ENCODE assay signal across 6 cellular contexts in the genomic region with DNA sequence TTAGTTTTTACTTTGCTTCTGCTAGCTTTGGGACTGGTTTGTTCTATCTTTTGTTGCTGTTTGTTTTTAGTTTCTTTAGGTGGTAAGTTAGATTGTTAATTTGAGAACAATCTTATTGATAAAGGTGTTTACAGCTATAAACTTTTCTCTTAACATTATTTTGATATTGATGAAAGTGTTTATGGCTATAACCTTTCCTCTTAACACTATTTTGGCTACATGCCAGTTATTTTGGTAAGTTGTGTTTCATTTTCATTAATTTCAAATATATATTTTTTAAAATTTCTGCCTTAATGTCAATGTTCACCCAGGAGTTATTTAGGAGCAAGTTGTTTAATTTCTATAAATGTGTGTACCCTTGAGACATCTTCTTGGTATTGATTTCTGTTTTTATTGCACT.
"Had no signal": no experiment of that assay in that cellular context is flagged by ENCODE, and none has a peak within 500 bp of the region (broad histone marks: within the 10 kb centered on the region; RNA-seq: fewer than 3 reads in every experiment).

No MANE protein-coding gene starts in this region.

- H3K4me2 ChIP-seq: KMS-11 had no signal

- FAIRE-seq: HTR-8/SVneo had no signal

- H3K9ac ChIP-seq: KMS-11 had no signal

- H3K27ac ChIP-seq: HL-60, KMS-11 had no signal

- DNase-seq: IMR-90, KBM-7, KG1 had no signal
